ENCODE assay signal across 1 cellular context in the genomic region with DNA sequence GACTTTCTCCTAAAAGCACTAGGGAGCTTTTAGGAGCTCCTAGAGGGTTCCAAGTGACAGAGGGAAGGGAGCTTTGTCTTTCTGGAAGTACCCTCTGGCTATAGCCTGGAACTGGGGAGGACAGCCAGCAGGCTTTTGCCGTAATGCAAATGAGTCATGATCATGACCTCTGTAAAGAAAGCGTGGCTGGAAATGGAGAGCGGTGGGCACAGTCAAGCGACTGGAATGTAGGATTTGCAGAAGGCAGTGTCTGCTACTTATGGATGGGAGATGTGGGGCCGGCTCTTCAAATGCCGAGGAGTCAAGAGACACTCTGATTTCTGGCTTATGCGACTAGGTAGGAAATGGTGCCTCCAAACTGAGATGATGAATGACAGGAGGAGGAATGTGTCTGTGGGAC.
A peak's percentile ranks its signal among the peaks of the same experiment; 100 is the strongest.
TF ChIP-seq lines count a peak whose summit lies in the region.

No MANE protein-coding gene starts in this region.

TF ChIP-seq in endothelial cell of umbilical vein, 7 proteins besides CTCF, POLR2A, EP300 and RAD21:
- no peak for TF ChIP-seq EZH2 (IDR thresholded peaks at IDR 0.05; ENCODE audit: borderline replicate concordance, low read depth, low read length, severe bottlenecking)
- TF ChIP-seq, protein P1, sequence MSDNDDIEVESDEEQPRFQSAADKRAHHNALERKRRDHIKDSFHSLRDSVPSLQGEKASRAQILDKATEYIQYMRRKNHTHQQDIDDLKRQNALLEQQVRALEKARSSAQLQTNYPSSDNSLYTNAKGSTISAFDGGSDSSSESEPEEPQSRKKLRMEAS (IDR thresholded peaks at IDR 0.05; ENCODE audit: insufficient read depth, insufficient read length), result no peak
- peak; percentile 33 for TF ChIP-seq JUN (IDR thresholded peaks at IDR 0.05; ENCODE audit: borderline replicate concordance, insufficient read depth, insufficient read length, low read depth)
- no peak for TF ChIP-seq GATA2 (IDR thresholded peaks at IDR 0.05; ENCODE audit: insufficient read depth, insufficient read length, low read depth, low read length)
- peak; percentile 53 for TF ChIP-seq FOS (IDR thresholded peaks at IDR 0.05; ENCODE audit: borderline replicate concordance, insufficient read depth, low read length)
- no peak for TF ChIP-seq MYC (IDR thresholded peaks at IDR 0.05; ENCODE audit: low read depth, low read length)
- no peak for TF ChIP-seq POLR2AphosphoS5 (IDR thresholded peaks at IDR 0.05; ENCODE audit: insufficient read depth, low read depth, low read length)
TF ChIP-seq in endothelial cell of umbilical vein: peak in this region for 2.
